Comparison of ENCODE assay signal across 8 cellular contexts in genomic region chr6:167141667-167142432, GRCh38. TPM values are rescaled to one million over a fixed set of nuclear protein-coding genes. Genes with fewer than 3 reads are reported as not detected.
A peak's percentile ranks its signal among the peaks of the same experiment; 100 is the strongest.
DNase-seq lines count a peak whose midpoint lies in the region; ATAC-seq and TF ChIP-seq lines count a peak whose summit lies in the region.

No MANE protein-coding gene starts in this region.

- H3K4me3 ChIP-seq in WERI-Rb-1 (ENCODE audit: low read depth, low read length), result no peak overlapping the region
- H3K4me3 ChIP-seq in colonic mucosa, result no peak overlapping the region
- H3K4me3 ChIP-seq in mucosa of descending colon, result no peak overlapping the region
- H3K4me3 ChIP-seq in tibial artery, result no peak overlapping the region

- H3K27me3 ChIP-seq in WERI-Rb-1 (ENCODE audit: insufficient read depth, low read depth, severe bottlenecking) (no peaks in the 10 kb centered on the region), colonic mucosa (no peaks in the 10 kb centered on the region), tibial artery (peaks cover 0 to 15% of the 10 kb centered on the region in 2 donors)

- no peaks in the 10 kb centered on the region for H3K9me3 ChIP-seq in WERI-Rb-1 (ENCODE audit: severe bottlenecking)
- H3K9me3 ChIP-seq in colonic mucosa, result no peaks in the 10 kb centered on the region
- H3K9me3 ChIP-seq in mucosa of descending colon, result no peaks in the 10 kb centered on the region
- H3K9me3 ChIP-seq in tibial artery, result no peaks in the 10 kb centered on the region

- H3K4me1 ChIP-seq in colonic mucosa, result peaks cover 5% of the 10 kb centered on the region
- peaks cover 7% of the 10 kb centered on the region for H3K4me1 ChIP-seq in mucosa of descending colon (ENCODE audit: low read depth)
- H3K4me1 ChIP-seq in tibial artery, result no peaks in the 10 kb centered on the region

- H3K36me3 ChIP-seq in WERI-Rb-1 (no peaks in the 10 kb centered on the region), colonic mucosa (no peaks in the 10 kb centered on the region), mucosa of descending colon (ENCODE audit: low read depth) (no peaks in the 10 kb centered on the region), tibial artery (no peaks in the 10 kb centered on the region)

- intact Hi-C loops in colonic mucosa (cut with DNase I), result loop anchor here (5.0 kb wide), 2 partner anchors 145 to 365 kb away; partner anchors contain the start of gene CEP43
- intact Hi-C loops in mucosa of descending colon (cut with DNase I, micrococcal nuclease), result loop anchor here (10.0 kb wide), 2 partner anchors 147 to 367 kb away; partner anchors contain the start of gene CEP43 (in 1 of the 2)
- intact Hi-C loops in tibial artery (cut with DNase I; ENCODE audit: low total_unique reads), result no loop called here

- peak; percentile 38 for DNase-seq in Daoy (ENCODE audit: low read depth)
- DNase-seq in M059J (ENCODE audit: low read depth), result peak; percentile 30
- peak; percentile 68 for DNase-seq in WERI-Rb-1
- peak; percentile 55 for DNase-seq in colonic mucosa
- DNase-seq in mucosa of descending colon, result peak; percentile 67 to 80 (median 69)
- no peak for DNase-seq in tibial artery
- no peak for DNase-seq in H4 (ENCODE audit: low spot score)

- ATAC-seq in GM21619 (IDR thresholded peaks at IDR 0.05; ENCODE audit: unreplicated experiment) (peak; percentile 74), mucosa of descending colon (peak; percentile 89)

- TF ChIP-seq CTCF in WERI-Rb-1 (IDR thresholded peaks at IDR 0.05; ENCODE audit: low read depth, low read length), result peak; percentile 95
- peak; percentile 82 for TF ChIP-seq CTCF in colonic mucosa (IDR thresholded peaks at IDR 0.05)
- peak; percentile 64 for TF ChIP-seq CTCF in mucosa of descending colon (IDR thresholded peaks at IDR 0.05)
- TF ChIP-seq CTCF in tibial artery (IDR thresholded peaks at IDR 0.05), result peak; percentile 32 to 37

- H3K9ac ChIP-seq in colonic mucosa (ENCODE audit: low read depth in 2 of 2, low read length in 2 of 2), result no peak overlapping the region

- H3K27ac ChIP-seq in WERI-Rb-1 (no peak overlapping the region), colonic mucosa (no peak overlapping the region), tibial artery (no peak overlapping the region)

RNA-seq across cellular contexts. Expression of gene GPR31, which starts 15.9 kb away (rescaled TPM):
- total RNA-seq in Daoy (2014; rRNA removed; shearing (Covaris generic)), result not detected in 2 replicates
- total RNA-seq in M059J (2014; rRNA removed; shearing (Covaris generic)), result not detected in 2 replicates
- total RNA-seq in colonic mucosa, result not detected
- not detected for total RNA-seq in mucosa of descending colon
- total RNA-seq in H4 (2014; rRNA removed; shearing (Covaris generic)), result not detected in 2 replicates

RNA-seq across cellular contexts. Expression of gene CCR6, which starts 19.0 kb away (rescaled TPM):
- total RNA-seq in Daoy (2014; rRNA removed; shearing (Covaris generic)), result not detected in 2 replicates
- total RNA-seq in M059J (2014; rRNA removed; shearing (Covaris generic)), result 0.57 TPM in 1 of 2 replicates, not detected in the other
- under 1 TPM; 0.49 to 0.53 TPM for total RNA-seq in colonic mucosa
- under 1 TPM in 2 of 3 donors, not detected in 1; 0.17 to 0.43 TPM for total RNA-seq in mucosa of descending colon
- total RNA-seq in H4 (2014; rRNA removed; shearing (Covaris generic)), result not detected in 2 replicates

Comparison
In these comparisons a context has a peak if more than half of its experiments do, and no peak if none do; other contexts are left out.
1. DNase-seq: peak in Daoy (single experiment), M059J (single experiment), WERI-Rb-1 (single experiment), colonic mucosa (single experiment) and mucosa of descending colon (3 of 3); none in tibial artery (0 of 2) and H4 (single experiment).
2. CTCF ChIP-seq: peak in every context shown above with its lines; median percentile 95 in WERI-Rb-1; 82 in colonic mucosa; 64 in mucosa of descending colon; 34 in tibial artery.